10 cellular contexts compared by ENCODE assay signal in the genomic region with DNA sequence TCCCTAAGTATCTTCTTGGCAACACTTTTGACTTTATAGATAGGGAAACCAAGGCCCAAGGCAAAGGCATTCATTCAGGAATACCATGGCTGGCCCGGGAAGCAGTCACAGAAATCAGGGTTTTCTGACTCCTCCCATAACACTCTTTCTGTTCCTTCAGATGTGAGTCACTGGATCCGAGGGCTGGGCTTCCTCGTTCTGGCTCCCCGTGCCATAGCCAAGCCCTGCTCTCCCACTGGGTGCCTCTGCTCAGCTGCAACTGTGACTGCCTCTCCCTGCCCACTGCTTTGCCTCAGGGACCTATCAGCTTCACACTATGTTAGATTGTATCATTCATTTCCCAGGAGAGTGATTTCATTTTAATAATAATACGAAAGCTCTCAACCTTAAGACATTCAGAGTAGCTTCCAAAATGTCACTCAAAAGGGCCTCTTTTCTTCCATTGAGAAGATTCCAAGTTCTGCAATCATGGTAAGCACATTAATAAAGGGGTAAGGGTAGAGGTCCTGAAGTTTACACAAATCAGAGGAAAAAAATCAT.
"Had no signal": no experiment of that assay in that cellular context is flagged by ENCODE, and none has a peak within 500 bp of the region (broad histone marks: within the 10 kb centered on the region; RNA-seq: fewer than 3 reads in every experiment).

No MANE protein-coding gene starts in this region.

- H3K4me3 Mint-ChIP-seq: activated CD4-positive, alpha-beta memory T cell treated with anti-CD3 and anti-CD28 coated beads for 36 hours; activated naive CD8-positive, alpha-beta T cell treated with anti-CD3 and anti-CD28 coated beads for 36 hours; activated T-cell treated with anti-CD3 and anti-CD28 coated beads, Interleukin-2, amount 50 U/mL, for 4 hours; stimulated activated naive CD8-positive, alpha-beta T cell treated with anti-CD3 and anti-CD28 coated beads, Interleukin-15, Interleukin-2, amounts not matched to agents 100 ng/mL and 50 ng/mL, for 24 hours had no signal

- DNase-seq: activated CD4-positive, alpha-beta memory T cell treated with anti-CD3 and anti-CD28 coated beads for 36 hours; activated effector memory CD4-positive, alpha-beta T cell treated with anti-CD3 and anti-CD28 coated beads, Interleukin-2, amount 50 U/mL, for 16 hours; activated naive CD8-positive, alpha-beta T cell treated with anti-CD3 and anti-CD28 coated beads for 36 hours; activated T-cell treated with anti-CD3 and anti-CD28 coated beads, Interleukin-2, amount 50 U/mL, for 4 hours; left ventricle myocardium inferior; stimulated activated CD4-positive, alpha-beta T cell treated with anti-CD3 and anti-CD28 coated beads, Interleukin-4, amount 100 ng/mL, for 1 hour; stimulated activated CD8-positive, alpha-beta memory T cell treated with anti-CD3 and anti-CD28 coated beads, Interleukin-4, amount 100 ng/mL, for 48 hours; upper lobe of right lung had no signal

- H3K4me1 Mint-ChIP-seq: activated naive CD8-positive, alpha-beta T cell treated with anti-CD3 and anti-CD28 coated beads for 36 hours had no signal

- H3K36me3 Mint-ChIP-seq: activated CD4-positive, alpha-beta memory T cell treated with anti-CD3 and anti-CD28 coated beads for 36 hours; activated naive CD8-positive, alpha-beta T cell treated with anti-CD3 and anti-CD28 coated beads for 36 hours had no signal

- ATAC-seq: activated T-cell treated with anti-CD3 and anti-CD28 coated beads, Interleukin-2, amount 50 U/mL, for 4 hours; foreskin keratinocyte; upper lobe of right lung had no signal

- H3K9me3 ChIP-seq: left ventricle myocardium inferior, upper lobe of right lung had no signal

- H3K27ac ChIP-seq: foreskin keratinocyte, left ventricle myocardium inferior, upper lobe of right lung had no signal

- H3K27me3 Mint-ChIP-seq: activated CD4-positive, alpha-beta memory T cell treated with anti-CD3 and anti-CD28 coated beads for 36 hours; stimulated activated naive CD8-positive, alpha-beta T cell treated with anti-CD3 and anti-CD28 coated beads, Interleukin-15, Interleukin-2, amounts not matched to agents 100 ng/mL and 50 ng/mL, for 24 hours had no signal

- H3K9me3 Mint-ChIP-seq: activated naive CD8-positive, alpha-beta T cell treated with anti-CD3 and anti-CD28 coated beads for 36 hours had no signal

- H3K4me3 ChIP-seq: left ventricle myocardium inferior, upper lobe of right lung had no signal

- H3K4me1 ChIP-seq: foreskin keratinocyte, left ventricle myocardium inferior, upper lobe of right lung had no signal

- H3K27me3 ChIP-seq: foreskin keratinocyte, upper lobe of right lung had no signal

- H3K27ac Mint-ChIP-seq: activated CD4-positive, alpha-beta memory T cell treated with anti-CD3 and anti-CD28 coated beads for 36 hours; activated naive CD8-positive, alpha-beta T cell treated with anti-CD3 and anti-CD28 coated beads for 36 hours; stimulated activated naive CD8-positive, alpha-beta T cell treated with anti-CD3 and anti-CD28 coated beads, Interleukin-15, Interleukin-2, amounts not matched to agents 100 ng/mL and 50 ng/mL, for 24 hours had no signal

- H3K36me3 ChIP-seq: left ventricle myocardium inferior, upper lobe of right lung had no signal
